ENCODE assay signal across 27 cellular contexts in genomic region chrX:111759676-111760075, GRCh38.
"Had no signal": no experiment of that assay in that cellular context is flagged by ENCODE, and none has a peak within 500 bp of the region (broad histone marks: within the 10 kb centered on the region; RNA-seq: fewer than 3 reads in every experiment).

No MANE protein-coding gene starts in this region.

- H3K27ac Mint-ChIP-seq: dendritic cell treated with granulocyte-macrophage colony-stimulating factor and Interleukin-4, amounts not matched to agents 40 ng/mL and 50 ng/mL, for 4 days; endodermal cell; naive thymus-derived CD8-positive, alpha-beta T cell; nephron progenitor cell; stimulated activated memory B cell treated with anti-CD40 and anti-IgM and Interleukin-4, amounts not matched to agents 10 μg/mL and 1 μg/mL and 100 μg/mL, for 72 hours had no signal

- ATAC-seq: esophagus mucosa; gastroesophageal sphincter; heart left ventricle; left cardiac atrium; left ventricle myocardium superior; lower lobe of right lung; naive thymus-derived CD8-positive, alpha-beta T cell; psoas muscle; right cardiac atrium; stimulated activated memory B cell treated with anti-CD40 and anti-IgM and Interleukin-4, amounts not matched to agents 10 μg/mL and 1 μg/mL and 100 μg/mL, for 72 hours; stimulated activated naive CD8-positive, alpha-beta T cell treated with anti-CD3 and anti-CD28 coated beads, Interleukin-15, Interleukin-2, amounts not matched to agents 100 U/mL and 50 U/mL, for 24 hours had no signal

- DNase-seq: colonic mucosa; effector CD8-positive, alpha-beta T cell; endodermal cell; foreskin fibroblast; heart left ventricle; left cardiac atrium; left ventricle myocardium superior; lower lobe of right lung; naive thymus-derived CD8-positive, alpha-beta T cell; nephron progenitor cell; nucleus accumbens; posterior cingulate gyrus; psoas muscle; right cardiac atrium; spleen; stimulated activated CD4-positive, alpha-beta T cell treated with anti-CD3 and anti-CD28 coated beads, Interleukin-4, amount 100 ng/mL, for 4 hours; stimulated activated naive CD8-positive, alpha-beta T cell treated with anti-CD3 and anti-CD28 coated beads, Interleukin-15, Interleukin-2, amounts not matched to agents 100 U/mL and 50 U/mL, for 24 hours; testis; tibial artery; upper lobe of left lung had no signal

- H3K4me1 ChIP-seq: colonic mucosa, gastroesophageal sphincter, heart left ventricle, lower lobe of right lung, psoas muscle, spleen, testis, tibial artery, upper lobe of left lung had no signal

- H3K27ac ChIP-seq: colonic mucosa, epithelial cell of prostate, gastroesophageal sphincter, heart left ventricle, hepatocyte, lower lobe of right lung, psoas muscle, skin epidermis, spleen, testis, tibial artery, upper lobe of left lung had no signal

- H3K9me3 Mint-ChIP-seq: dendritic cell treated with granulocyte-macrophage colony-stimulating factor and Interleukin-4, amounts not matched to agents 40 ng/mL and 50 ng/mL, for 4 days; stimulated activated memory B cell treated with anti-CD40 and anti-IgM and Interleukin-4, amounts not matched to agents 10 μg/mL and 1 μg/mL and 100 μg/mL, for 72 hours had no signal

- H3K27me3 ChIP-seq: colonic mucosa, gastroesophageal sphincter, heart left ventricle, hepatocyte, spleen, testis, tibial artery, upper lobe of left lung had no signal

- H3K4me1 Mint-ChIP-seq: endodermal cell; nephron progenitor cell; stimulated activated memory B cell treated with anti-CD40 and anti-IgM and Interleukin-4, amounts not matched to agents 10 μg/mL and 1 μg/mL and 100 μg/mL, for 72 hours had no signal

- H3K4me3 Mint-ChIP-seq: dendritic cell treated with granulocyte-macrophage colony-stimulating factor and Interleukin-4, amounts not matched to agents 40 ng/mL and 50 ng/mL, for 4 days; endodermal cell; naive thymus-derived CD8-positive, alpha-beta T cell; nephron progenitor cell; stimulated activated memory B cell treated with anti-CD40 and anti-IgM and Interleukin-4, amounts not matched to agents 10 μg/mL and 1 μg/mL and 100 μg/mL, for 72 hours had no signal

- H3K27me3 Mint-ChIP-seq: dendritic cell treated with granulocyte-macrophage colony-stimulating factor and Interleukin-4, amounts not matched to agents 40 ng/mL and 50 ng/mL, for 4 days; naive thymus-derived CD8-positive, alpha-beta T cell; stimulated activated memory B cell treated with anti-CD40 and anti-IgM and Interleukin-4, amounts not matched to agents 10 μg/mL and 1 μg/mL and 100 μg/mL, for 72 hours had no signal
